In the genomic region with DNA sequence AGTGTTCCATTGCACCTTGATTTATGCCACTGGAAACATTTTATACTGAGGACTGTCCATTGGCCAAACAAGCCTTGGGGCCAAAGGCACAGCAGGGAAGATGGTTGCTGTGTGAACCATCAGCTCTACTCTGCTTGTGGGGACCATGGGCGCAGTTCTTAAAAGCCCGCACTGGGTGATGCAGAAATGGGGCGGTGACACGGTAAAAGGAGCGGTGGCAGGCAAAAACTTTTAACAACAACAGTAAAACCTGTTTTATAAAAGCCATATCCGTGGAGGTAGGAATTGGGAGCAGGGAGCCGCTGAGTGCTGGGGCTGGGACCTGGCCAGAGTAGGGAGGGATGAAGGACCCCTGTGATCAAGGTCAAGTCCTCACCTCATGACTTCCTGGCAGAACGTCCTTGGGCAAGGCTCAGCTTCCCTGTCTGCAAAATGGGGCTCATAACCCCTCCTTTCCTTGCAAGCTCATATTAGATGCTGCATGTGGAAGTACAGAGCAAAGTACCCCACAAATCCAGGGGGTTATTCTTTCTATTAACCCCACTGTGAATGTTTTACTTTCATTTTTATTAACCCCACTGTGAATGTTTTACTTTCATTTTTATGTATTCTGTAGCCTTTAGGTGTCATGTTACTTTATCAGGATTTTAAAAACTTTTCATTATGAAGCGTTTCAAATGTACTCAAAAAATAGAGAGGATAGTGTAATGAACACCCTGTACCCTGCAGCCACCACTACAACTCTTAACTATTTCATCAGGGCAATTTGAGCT, we compare ENCODE assay signal across 1 cellular context.
TF ChIP-seq lines count a peak whose summit lies in the region.

No MANE protein-coding gene starts in this region.

TF ChIP-seq in GM12878, 131 proteins besides CTCF, POLR2A, EP300 and RAD21 (continued from another document):
- TF ChIP-seq, protein P1, sequence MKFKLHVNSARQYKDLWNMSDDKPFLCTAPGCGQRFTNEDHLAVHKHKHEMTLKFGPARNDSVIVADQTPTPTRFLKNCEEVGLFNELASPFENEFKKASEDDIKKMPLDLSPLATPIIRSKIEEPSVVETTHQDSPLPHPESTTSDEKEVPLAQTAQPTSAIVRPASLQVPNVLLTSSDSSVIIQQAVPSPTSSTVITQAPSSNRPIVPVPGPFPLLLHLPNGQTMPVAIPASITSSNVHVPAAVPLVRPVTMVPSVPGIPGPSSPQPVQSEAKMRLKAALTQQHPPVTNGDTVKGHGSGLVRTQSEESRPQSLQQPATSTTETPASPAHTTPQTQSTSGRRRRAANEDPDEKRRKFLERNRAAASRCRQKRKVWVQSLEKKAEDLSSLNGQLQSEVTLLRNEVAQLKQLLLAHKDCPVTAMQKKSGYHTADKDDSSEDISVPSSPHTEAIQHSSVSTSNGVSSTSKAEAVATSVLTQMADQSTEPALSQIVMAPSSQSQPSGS (IDR thresholded peaks at IDR 0.05; ENCODE audit: low read length) = no peak
- TF ChIP-seq JUNB (IDR thresholded peaks at IDR 0.05) = peak; percentile 65
- TF ChIP-seq, protein P2, sequence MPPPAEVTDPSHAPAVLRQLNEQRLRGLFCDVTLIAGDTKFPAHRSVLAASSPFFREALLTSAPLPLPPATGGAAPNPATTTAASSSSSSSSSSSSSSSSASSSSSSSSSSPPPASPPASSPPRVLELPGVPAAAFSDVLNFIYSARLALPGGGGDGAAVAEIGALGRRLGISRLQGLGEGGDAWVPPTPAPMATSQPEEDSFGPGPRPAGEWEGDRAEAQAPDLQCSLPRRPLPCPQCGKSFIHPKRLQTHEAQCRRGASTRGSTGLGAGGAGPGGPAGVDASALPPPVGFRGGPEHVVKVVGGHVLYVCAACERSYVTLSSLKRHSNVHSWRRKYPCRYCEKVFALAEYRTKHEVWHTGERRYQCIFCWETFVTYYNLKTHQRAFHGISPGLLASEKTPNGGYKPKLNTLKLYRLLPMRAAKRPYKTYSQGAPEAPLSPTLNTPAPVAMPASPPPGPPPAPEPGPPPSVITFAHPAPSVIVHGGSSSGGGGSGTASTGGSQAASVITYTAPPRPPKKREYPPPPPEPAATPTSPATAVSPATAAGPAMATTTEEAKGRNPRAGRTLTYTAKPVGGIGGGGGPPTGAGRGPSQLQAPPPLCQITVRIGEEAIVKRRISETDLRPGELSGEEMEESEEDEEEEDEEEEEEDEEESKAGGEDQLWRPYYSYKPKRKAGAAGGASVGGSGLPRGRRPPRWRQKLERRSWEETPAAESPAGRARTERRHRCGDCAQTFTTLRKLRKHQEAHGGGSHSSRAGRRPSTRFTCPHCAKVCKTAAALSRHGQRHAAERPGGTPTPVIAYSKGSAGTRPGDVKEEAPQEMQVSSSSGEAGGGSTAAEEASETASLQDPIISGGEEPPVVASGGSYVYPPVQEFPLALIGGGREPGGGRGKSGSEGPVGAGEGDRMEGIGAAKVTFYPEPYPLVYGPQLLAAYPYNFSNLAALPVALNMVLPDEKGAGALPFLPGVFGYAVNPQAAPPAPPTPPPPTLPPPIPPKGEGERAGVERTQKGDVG (CRISPR knock-in tag; IDR thresholded peaks at IDR 0.05) = no peak
- TF ChIP-seq NBN (IDR thresholded peaks at IDR 0.05) = no peak
- TF ChIP-seq, protein P3, sequence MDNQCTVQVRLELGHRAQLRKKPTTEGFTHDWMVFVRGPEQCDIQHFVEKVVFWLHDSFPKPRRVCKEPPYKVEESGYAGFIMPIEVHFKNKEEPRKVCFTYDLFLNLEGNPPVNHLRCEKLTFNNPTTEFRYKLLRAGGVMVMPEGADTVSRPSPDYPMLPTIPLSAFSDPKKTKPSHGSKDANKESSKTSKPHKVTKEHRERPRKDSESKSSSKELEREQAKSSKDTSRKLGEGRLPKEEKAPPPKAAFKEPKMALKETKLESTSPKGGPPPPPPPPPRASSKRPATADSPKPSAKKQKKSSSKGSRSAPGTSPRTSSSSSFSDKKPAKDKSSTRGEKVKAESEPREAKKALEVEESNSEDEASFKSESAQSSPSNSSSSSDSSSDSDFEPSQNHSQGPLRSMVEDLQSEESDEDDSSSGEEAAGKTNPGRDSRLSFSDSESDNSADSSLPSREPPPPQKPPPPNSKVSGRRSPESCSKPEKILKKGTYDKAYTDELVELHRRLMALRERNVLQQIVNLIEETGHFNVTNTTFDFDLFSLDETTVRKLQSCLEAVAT (IDR thresholded peaks at IDR 0.05) = peak; percentile 95
- no peak for TF ChIP-seq SMAD5 (IDR thresholded peaks at IDR 0.05; ENCODE audit: low read depth)
